Comparison of ENCODE assay signal across 2 cellular contexts in the genomic region with DNA sequence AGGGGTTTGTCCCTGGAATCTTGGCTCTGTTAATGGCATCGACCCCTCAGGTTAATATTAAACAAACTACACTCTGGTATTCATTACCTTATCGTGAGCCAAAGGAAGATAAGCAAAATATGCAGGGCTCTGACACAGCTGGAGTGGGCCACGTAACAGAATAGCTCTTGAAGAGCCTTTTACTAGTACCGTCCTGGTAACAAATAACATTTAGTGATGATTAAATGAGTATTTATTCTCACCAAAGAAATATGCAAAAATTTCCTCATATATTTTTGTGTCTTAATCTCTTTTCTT.
TF ChIP-seq lines count a peak whose summit lies in the region.

No MANE protein-coding gene starts in this region.

TF ChIP-seq in IMR-90, 13 proteins besides CTCF, POLR2A, EP300 and RAD21:
- TF ChIP-seq USF2 (IDR thresholded peaks at IDR 0.05; ENCODE audit: low read depth, low read length) (no peak), NFE2L2 (IDR thresholded peaks at IDR 0.05; ENCODE audit: low read depth, low read length) (no peak), CEBPB (IDR thresholded peaks at IDR 0.05; ENCODE audit: low read depth, low read length) (no peak), RFX5 (IDR thresholded peaks at IDR 0.05; ENCODE audit: low read depth, low read length) (no peak), SMC3 (IDR thresholded peaks at IDR 0.05; ENCODE audit: low read depth, low read length) (no peak), CHD1 (IDR thresholded peaks at IDR 0.05; ENCODE audit: low read depth, low read length) (no peak), RCOR1 (IDR thresholded peaks at IDR 0.05; ENCODE audit: insufficient replicate concordance, low read length) (no peak), BHLHE40 (IDR thresholded peaks at IDR 0.05; ENCODE audit: low read depth, low read length) (no peak)

TF ChIP-seq in endothelial cell of umbilical vein, 7 proteins besides CTCF, POLR2A, EP300 and RAD21:
- TF ChIP-seq, protein P1, sequence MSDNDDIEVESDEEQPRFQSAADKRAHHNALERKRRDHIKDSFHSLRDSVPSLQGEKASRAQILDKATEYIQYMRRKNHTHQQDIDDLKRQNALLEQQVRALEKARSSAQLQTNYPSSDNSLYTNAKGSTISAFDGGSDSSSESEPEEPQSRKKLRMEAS (IDR thresholded peaks at IDR 0.05; ENCODE audit: insufficient read depth, insufficient read length) = no peak
- no peak for TF ChIP-seq FOS (IDR thresholded peaks at IDR 0.05; ENCODE audit: borderline replicate concordance, insufficient read depth, low read length)
- no peak for TF ChIP-seq EZH2 (IDR thresholded peaks at IDR 0.05; ENCODE audit: borderline replicate concordance, low read depth, low read length, severe bottlenecking)
- no peak for TF ChIP-seq JUN (IDR thresholded peaks at IDR 0.05; ENCODE audit: borderline replicate concordance, insufficient read depth, insufficient read length, low read depth)
- TF ChIP-seq GATA2 (IDR thresholded peaks at IDR 0.05; ENCODE audit: insufficient read depth, insufficient read length, low read depth, low read length) = no peak
- no peak for TF ChIP-seq POLR2AphosphoS5 (IDR thresholded peaks at IDR 0.05; ENCODE audit: insufficient read depth, low read depth, low read length)
- no peak for TF ChIP-seq MYC (IDR thresholded peaks at IDR 0.05; ENCODE audit: low read depth, low read length)
